In genomic region chr10:50552308-50552707, GRCh38 we compare ENCODE assay signal across 14 cellular contexts.
DNase-seq lines count a peak whose midpoint lies in the region; ATAC-seq and TF ChIP-seq lines count a peak whose summit lies in the region.
"Had no signal": no experiment of that assay in that cellular context is flagged by ENCODE, and none has a peak within 500 bp of the region (broad histone marks: within the 10 kb centered on the region; RNA-seq: fewer than 3 reads in every experiment).

No MANE protein-coding gene starts in this region.

- H3K27me3 ChIP-seq in adipocyte (replicated peaks; ENCODE audit: control insufficient read depth, insufficient read depth, low read length): no peaks in the 10 kb centered on the region
- no peaks in the 10 kb centered on the region for H3K27me3 ChIP-seq in suprapubic skin
- H3K27me3 ChIP-seq: BLaER1 treated with 17β-estradiol and CSF1 and Interleukin-3, amounts not matched to agents 10 nM and 100 nM; esophagus squamous epithelium had no signal

- H3K27ac ChIP-seq in suprapubic skin: no peak overlapping the region
- H3K27ac ChIP-seq: BLaER1 treated with 17β-estradiol and CSF1 and Interleukin-3, amounts not matched to agents 10 nM and 100 nM had no signal

- DNase-seq in AG10803 (ENCODE audit: low read depth) (peak; percentile 98), adipocyte (ENCODE audit: low read depth) (peak; percentile 94), fibroblast of villous mesenchyme (ENCODE audit: low read depth) (peak; percentile 98), renal cortical epithelial cell (ENCODE audit: low read depth) (peak; percentile 84), suprapubic skin (ENCODE audit: low spot score in 2 of 2) (no peak), COR-L47 (lab: John Stamatoyannopoulos, UW) (no peak), GM19240 (ENCODE audit: insufficient read length, low spot score) (no peak)
- DNase-seq: cerebellar nuclear complex; esophagus squamous epithelium; NCI-H1105; stimulated activated CD4-positive, alpha-beta T cell treated with anti-CD3 and anti-CD28 coated beads, Interleukin-15, amount 100 ng/mL, for 24 hours; T-helper 9 cell had no signal

- no peak overlapping the region for H3K9ac ChIP-seq in adipocyte (ENCODE audit: low read length)
- H3K9ac ChIP-seq: BLaER1 treated with 17β-estradiol and CSF1 and Interleukin-3, amounts not matched to agents 10 nM and 100 nM had no signal

- H3K36me3 ChIP-seq in adipocyte (ENCODE audit: control insufficient read depth, insufficient read depth, low read length, severe bottlenecking) (no peaks in the 10 kb centered on the region), suprapubic skin (no peaks in the 10 kb centered on the region)
- H3K36me3 ChIP-seq: esophagus squamous epithelium had no signal

- 72% methylated on average over 4 of the region's 4 CpGs for WGBS in suprapubic skin

- no peaks in the 10 kb centered on the region for H3K9me3 ChIP-seq in adipocyte (ENCODE audit: control insufficient read depth, low read length)
- H3K9me3 ChIP-seq in suprapubic skin: no peaks in the 10 kb centered on the region
- H3K9me3 ChIP-seq: esophagus squamous epithelium had no signal

- no peak overlapping the region for H3K4me3 ChIP-seq in AG10803 (ENCODE audit: low read length)
- H3K4me3 ChIP-seq in adipocyte (ENCODE audit: low read length): no peak overlapping the region
- no peak overlapping the region for H3K4me3 ChIP-seq in fibroblast of villous mesenchyme (ENCODE audit: low read depth, low read length)
- H3K4me3 ChIP-seq in suprapubic skin: no peak overlapping the region
- H3K4me3 ChIP-seq: BLaER1 treated with 17β-estradiol and CSF1 and Interleukin-3, amounts not matched to agents 10 nM and 100 nM; esophagus squamous epithelium had no signal

- TF ChIP-seq POLR2A in suprapubic skin (IDR thresholded peaks at IDR 0.05): no peak

- H3K4me1 ChIP-seq in adipocyte (ENCODE audit: control insufficient read depth, insufficient read depth, low read length) (peaks cover 29% of the 10 kb centered on the region), suprapubic skin (peaks cover 52% of the 10 kb centered on the region)

- TF ChIP-seq CTCF in AG10803 (conservative IDR thresholded peaks at IDR 0.05; ENCODE audit: low read length) (no peak), fibroblast of villous mesenchyme (IDR thresholded peaks at IDR 0.05; ENCODE audit: insufficient read depth, low read depth, low read length) (no peak), suprapubic skin (IDR thresholded peaks at IDR 0.05) (no peak)

- ATAC-seq in HG02678 (IDR thresholded peaks at IDR 0.05; ENCODE audit: unreplicated experiment): no peak

- TF ChIP-seq EP300 in suprapubic skin (IDR thresholded peaks at IDR 0.05): no peak

Comparison
In these comparisons a context has a peak if more than half of its experiments do, and no peak if none do; other contexts are left out.
1. DNase-seq: peak in AG10803 (single experiment), adipocyte (single experiment), fibroblast of villous mesenchyme (single experiment) and renal cortical epithelial cell (single experiment); none in suprapubic skin (0 of 2), COR-L47 (single experiment) and GM19240 (single experiment).